ENCODE assay signal across 1 cellular context in genomic region chr12:49108958-49109404, GRCh38.
TF ChIP-seq lines count a peak whose summit lies in the region.

No MANE protein-coding gene starts in this region.

TF ChIP-seq in K562, 482 proteins besides CTCF, POLR2A, EP300 and RAD21:
- TF ChIP-seq ATF7 (IDR thresholded peaks at IDR 0.05) = peak; percentile 23; the same call in 1 of the 2 replicates
- no peak for TF ChIP-seq ZNF76 (CRISPR knock-in tag; IDR thresholded peaks at IDR 0.05; ENCODE audit: borderline replicate concordance)
- TF ChIP-seq MAX (CRISPR knock-in tag; IDR thresholded peaks at IDR 0.05) = peak; percentile 44
- no peak for TF ChIP-seq TOE1 (IDR thresholded peaks at IDR 0.05; ENCODE audit: borderline replicate concordance)
- peak; percentile 84; the same call in 1 of the 2 replicates for TF ChIP-seq TOE1 (CRISPR knock-in tag; IDR thresholded peaks at IDR 0.05; ENCODE audit: borderline replicate concordance, low read depth)
- no peak for TF ChIP-seq ZNF311 (CRISPR knock-in tag; IDR thresholded peaks at IDR 0.05)
- 0 out of 2 replicates have a peak, but pooled peaks have one; percentile 5 for TF ChIP-seq CBFA2T2 (conservative IDR thresholded peaks at IDR 0.05)
- peak; percentile 99 for TF ChIP-seq CEBPB (tag; IDR thresholded peaks at IDR 0.05)
- TF ChIP-seq NR2C1 (IDR thresholded peaks at IDR 0.05) = no peak
- peak; percentile 61 for TF ChIP-seq NR2C1 (tag; IDR thresholded peaks at IDR 0.05)
- TF ChIP-seq STAT5B (CRISPR knock-in tag; IDR thresholded peaks at IDR 0.05) = no peak
- TF ChIP-seq MNT (conservative IDR thresholded peaks at IDR 0.05) = peak in 1 of 2 experiments; percentile 55; a peak in 2 of 4 replicates
- TF ChIP-seq ZBTB5 (IDR thresholded peaks at IDR 0.05) = no peak
- peak; percentile 66 for TF ChIP-seq CXXC5 (CRISPR knock-in tag; IDR thresholded peaks at IDR 0.05)
- TF ChIP-seq RCOR1 (IDR thresholded peaks at IDR 0.05; ENCODE audit: borderline replicate concordance in 1 of 2, low read depth in 2 of 2, low read length in 2 of 2) = peak in 1 of 2 experiments; percentile 54; a peak in 1 of 4 replicates
- TF ChIP-seq CREB3L1 (IDR thresholded peaks at IDR 0.05; ENCODE audit: borderline replicate concordance, low read depth) = peak; percentile 24; the same call in 1 of the 2 replicates
- TF ChIP-seq JUND (IDR thresholded peaks at IDR 0.05; ENCODE audit: borderline replicate concordance, low read depth, low read length) = peak; percentile 60
- peak; percentile 17; the same call in 1 of the 3 replicates for TF ChIP-seq JUND (tag; IDR thresholded peaks at IDR 0.05; ENCODE audit: borderline replicate concordance, low read depth, low read length)
- peak; percentile 94 for TF ChIP-seq CEBPG (CRISPR knock-in tag; IDR thresholded peaks at IDR 0.05)
- TF ChIP-seq CEBPG (tag; conservative IDR thresholded peaks at IDR 0.05 in 1 of 2, IDR thresholded peaks at IDR 0.05 in 1 of 2) = peak; percentile 89 to 96
- 0 out of 2 replicates have a peak, but pooled peaks have one; percentile 22 for TF ChIP-seq FOXP1 (CRISPR knock-in tag; IDR thresholded peaks at IDR 0.05)
- no peak for TF ChIP-seq ZNF444 (CRISPR knock-in tag; IDR thresholded peaks at IDR 0.05)
- no peak for TF ChIP-seq NR2C2 (CRISPR knock-in tag; IDR thresholded peaks at IDR 0.05)
- peak; percentile 83 for TF ChIP-seq NR2C2 (tag; IDR thresholded peaks at IDR 0.05)
- 0 out of 2 replicates have a peak, but pooled peaks have one; percentile 16 for TF ChIP-seq MECOM (CRISPR knock-in tag; IDR thresholded peaks at IDR 0.05)
- peak; percentile 62 for TF ChIP-seq TFAP4 (CRISPR knock-in tag; IDR thresholded peaks at IDR 0.05; ENCODE audit: borderline replicate concordance)
- peak; percentile 27; the same call in 1 of the 2 replicates for TF ChIP-seq ARID1B (IDR thresholded peaks at IDR 0.05)
- 0 out of 2 replicates have a peak, but pooled peaks have one; percentile 43 for TF ChIP-seq AFF4 (CRISPR knock-in tag; IDR thresholded peaks at IDR 0.05)
- TF ChIP-seq IRF9 (tag; IDR thresholded peaks at IDR 0.05) = peak; percentile 54; the same call in 1 of the 2 replicates
- peak; percentile 61 for TF ChIP-seq SMAD4 (CRISPR knock-in tag; conservative IDR thresholded peaks at IDR 0.05)
- TF ChIP-seq CTBP1 (IDR thresholded peaks at IDR 0.05; ENCODE audit: borderline replicate concordance) = peak; percentile 56; the same call in 1 of the 2 replicates
- TF ChIP-seq MYC (IDR thresholded peaks at IDR 0.05; ENCODE audit: low read depth, low read length) = 0 out of 2 replicates have a peak, but pooled peaks have one; percentile 7
- no peak for TF ChIP-seq MYC (CRISPR knock-in tag; IDR thresholded peaks at IDR 0.05; ENCODE audit: borderline replicate concordance, low read depth)
- TF ChIP-seq HDAC2 (IDR thresholded peaks at IDR 0.05) = 0 out of 2 replicates have a peak, but pooled peaks have one; percentile 39
- peak in 1 of 2 experiments; percentile 30; a peak in 1 of 4 replicates for TF ChIP-seq TEAD1 (CRISPR knock-in tag; IDR thresholded peaks at IDR 0.05)
- TF ChIP-seq RBM17 (IDR thresholded peaks at IDR 0.05; ENCODE audit: borderline replicate concordance, low read depth, low read length) = no peak
- peak in 1 of 2 experiments; percentile 29; a peak in 1 of 4 replicates for TF ChIP-seq SRF (CRISPR knock-in tag; IDR thresholded peaks at IDR 0.05)
- no peak for TF ChIP-seq ID3 (CRISPR knock-in tag; IDR thresholded peaks at IDR 0.05)
- TF ChIP-seq ID3 (tag; IDR thresholded peaks at IDR 0.05) = peak; percentile 73
- TF ChIP-seq ZBTB8A (IDR thresholded peaks at IDR 0.05; ENCODE audit: partially characterized antibody) = no peak
- TF ChIP-seq TEAD4 (IDR thresholded peaks at IDR 0.05; ENCODE audit: low read length) = peak; percentile 30; the same call in 1 of the 2 replicates
- no peak for TF ChIP-seq TEAD4 (CRISPR knock-in tag; IDR thresholded peaks at IDR 0.05; ENCODE audit: borderline replicate concordance)
- peak; percentile 54 to 66 for TF ChIP-seq NRF1 (conservative IDR thresholded peaks at IDR 0.05 in 1 of 2, IDR thresholded peaks at IDR 0.05 in 1 of 2)
- no peak for TF ChIP-seq HDAC8 (tag; IDR thresholded peaks at IDR 0.05)
- TF ChIP-seq HNRNPLL (IDR thresholded peaks at IDR 0.05; ENCODE audit: low read depth, low read length, poor library complexity, severe bottlenecking) = no peak
- no peak for TF ChIP-seq ZBTB26 (CRISPR knock-in tag; IDR thresholded peaks at IDR 0.05)
